In genomic region chr11:6353367-6353987, GRCh38 we compare ENCODE assay signal across 1 cellular context.
TF ChIP-seq lines count a peak whose summit lies in the region.

No MANE protein-coding gene starts in this region.

TF ChIP-seq in HEK293, 187 proteins besides CTCF, POLR2A, EP300 and RAD21 (continued from another document):
- TF ChIP-seq TSHZ1 (tag by site-specific recombination; IDR thresholded peaks at IDR 0.05; ENCODE audit: borderline replicate concordance) (no peak), ZNF184 (tag by site-specific recombination; IDR thresholded peaks at IDR 0.05) (no peak), ZBTB1 (tag by site-specific recombination; IDR thresholded peaks at IDR 0.05) (no peak)
